Comparison of ENCODE assay signal across 2 cellular contexts in genomic region chr11:17703951-17704350, GRCh38.
TF ChIP-seq lines count a peak whose summit lies in the region.

No MANE protein-coding gene starts in this region.

TF ChIP-seq in GM23338, 12 proteins besides CTCF, POLR2A, EP300 and RAD21:
- no peak for TF ChIP-seq ZNF331 (CRISPR knock-in tag; IDR thresholded peaks at IDR 0.05; ENCODE audit: low read depth)
- TF ChIP-seq EZH2phosphoT487 (IDR thresholded peaks at IDR 0.05; ENCODE audit: unreplicated experiment), result no peak
- TF ChIP-seq ZNF114 (CRISPR knock-in tag; IDR thresholded peaks at IDR 0.05), result no peak

TF ChIP-seq in H1, 55 proteins besides CTCF, POLR2A, EP300 and RAD21:
- TF ChIP-seq ATF3 (IDR thresholded peaks at IDR 0.05; ENCODE audit: insufficient read depth, low read depth, low read length), result no peak
- TF ChIP-seq GABPA (IDR thresholded peaks at IDR 0.05; ENCODE audit: borderline replicate concordance, insufficient read depth, low read length), result no peak
- peak; percentile 14; the same call in 1 of the 2 replicates for TF ChIP-seq SP1 (IDR thresholded peaks at IDR 0.05; ENCODE audit: low read depth, low read length)
- TF ChIP-seq, protein P1, sequence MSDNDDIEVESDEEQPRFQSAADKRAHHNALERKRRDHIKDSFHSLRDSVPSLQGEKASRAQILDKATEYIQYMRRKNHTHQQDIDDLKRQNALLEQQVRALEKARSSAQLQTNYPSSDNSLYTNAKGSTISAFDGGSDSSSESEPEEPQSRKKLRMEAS (IDR thresholded peaks at IDR 0.05), result no peak
- no peak for TF ChIP-seq CREB1 (IDR thresholded peaks at IDR 0.05)
- no peak for TF ChIP-seq KDM5A (IDR thresholded peaks at IDR 0.05; ENCODE audit: low read length)
- TF ChIP-seq MAFK (IDR thresholded peaks at IDR 0.05; ENCODE audit: low read depth, low read length), result no peak
- TF ChIP-seq KDM1A (IDR thresholded peaks at IDR 0.05; ENCODE audit: borderline replicate concordance, low read length), result no peak
- TF ChIP-seq TBP (IDR thresholded peaks at IDR 0.05; ENCODE audit: low read depth, low read length), result no peak
- TF ChIP-seq BACH1 (IDR thresholded peaks at IDR 0.05; ENCODE audit: low read length), result no peak
- peak; percentile 66 for TF ChIP-seq USF2 (IDR thresholded peaks at IDR 0.05; ENCODE audit: low read length)
- no peak for TF ChIP-seq CHD1 (IDR thresholded peaks at IDR 0.05; ENCODE audit: low read depth, low read length)
- TF ChIP-seq TAF7 (optimal IDR thresholded peaks at IDR 0.05; ENCODE audit: borderline replicate concordance, low read depth, low read length), result no peak
- TF ChIP-seq SUZ12 (IDR thresholded peaks at IDR 0.05; ENCODE audit: low read length), result no peak
- no peak for TF ChIP-seq EGR1 (IDR thresholded peaks at IDR 0.05; ENCODE audit: borderline replicate concordance, low read depth, low read length)
- peak; percentile 52 for TF ChIP-seq SIX5 (IDR thresholded peaks at IDR 0.05; ENCODE audit: low read depth, low read length)
- TF ChIP-seq ASH2L (IDR thresholded peaks at IDR 0.05; ENCODE audit: low read length), result no peak
- TF ChIP-seq GTF2F1 (IDR thresholded peaks at IDR 0.05; ENCODE audit: borderline replicate concordance, low read depth, low read length), result no peak
- TF ChIP-seq HDAC6 (IDR thresholded peaks at IDR 0.05; ENCODE audit: low read depth, low read length), result no peak
- no peak for TF ChIP-seq PHF8 (conservative IDR thresholded peaks at IDR 0.05; ENCODE audit: low read depth, low read length)
- TF ChIP-seq TAF1 (IDR thresholded peaks at IDR 0.05; ENCODE audit: low read depth, low read length), result no peak
- no peak for TF ChIP-seq YY1 (IDR thresholded peaks at IDR 0.05; ENCODE audit: low read depth, low read length)
